9 cellular contexts compared by ENCODE assay signal in the genomic region with DNA sequence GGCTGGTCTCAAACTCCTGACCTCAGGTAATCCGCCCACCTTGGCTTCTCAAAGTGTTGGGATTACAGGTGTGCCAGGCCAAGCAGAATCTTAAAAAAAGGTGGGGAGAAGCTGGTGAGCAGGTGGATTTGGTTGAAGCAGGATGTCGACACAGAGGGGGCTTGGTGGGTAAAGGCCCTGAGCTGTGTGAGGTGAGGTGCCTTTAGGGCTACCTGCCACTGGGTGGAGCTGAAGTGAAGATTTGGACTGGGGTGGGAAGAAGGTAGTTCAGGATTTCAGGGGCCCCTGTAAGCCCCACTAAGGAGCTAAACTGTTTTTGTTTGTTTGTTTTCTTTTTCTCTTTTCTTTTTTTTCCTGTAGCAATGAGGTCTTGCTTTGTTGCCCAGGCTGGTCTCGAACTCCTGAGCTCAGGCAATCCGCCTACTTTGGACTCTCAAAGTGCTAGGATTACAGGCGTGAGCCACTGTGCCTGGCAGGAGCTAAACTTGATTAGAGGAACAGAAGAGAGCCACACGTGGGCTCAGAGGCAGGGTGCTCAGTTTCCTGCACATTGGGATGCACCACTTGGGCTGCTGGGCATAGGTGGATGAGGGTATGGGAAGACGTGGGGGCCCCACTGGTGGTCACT.
DNase-seq lines count a peak whose midpoint lies in the region; ATAC-seq and TF ChIP-seq lines count a peak whose summit lies in the region.
"Had no signal": no experiment of that assay in that cellular context is flagged by ENCODE, and none has a peak within 500 bp of the region (broad histone marks: within the 10 kb centered on the region; RNA-seq: fewer than 3 reads in every experiment).

No MANE protein-coding gene starts in this region.

- peaks cover 10% of the 10 kb centered on the region for H3K4me1 ChIP-seq in DND-41 (ENCODE audit: insufficient read depth, low read length)

- in situ Hi-C loops in ACHN (cut with HindIII; ENCODE audit: low pct_ligation_motif_present, low pct_unique_long_range_greater_than_20kb, low sequenced_read_pairs) = no loop called here

- H3K27ac ChIP-seq in DND-41 (ENCODE audit: low read length) = no peak overlapping the region

- no peak overlapping the region for H3K4me2 ChIP-seq in DND-41 (ENCODE audit: insufficient read depth, low read length)

- H3K9me3 ChIP-seq in DND-41 (ENCODE audit: insufficient read depth, low read length, severe bottlenecking) = no peaks in the 10 kb centered on the region

- H3K27me3 ChIP-seq in DND-41 (ENCODE audit: insufficient read depth, low read length, poor library complexity) = no peaks in the 10 kb centered on the region

- peaks cover 4% of the 10 kb centered on the region; the same call in 1 of the 2 replicates for H4K20me1 ChIP-seq in DND-41 (ENCODE audit: insufficient read depth, low read length)

- peak; percentile 73; the same call in 2 of the 3 replicates for ATAC-seq in DND-41 (ENCODE audit: insufficient read depth, low read depth)

- no peaks in the 10 kb centered on the region for H3K79me2 ChIP-seq in DND-41 (ENCODE audit: insufficient read depth, low read length)

- TF ChIP-seq CTCF in DND-41 (IDR thresholded peaks at IDR 0.05; ENCODE audit: borderline replicate concordance, extremely low read depth, low read length, poor library complexity, severe bottlenecking) = peak; percentile 69
- TF ChIP-seq CTCF in fibroblast of pulmonary artery (IDR thresholded peaks at IDR 0.05; ENCODE audit: low read length, missing control alignments) = peak; percentile 51

- H2AFZ ChIP-seq in DND-41 (ENCODE audit: low read depth, low read length) = no peak overlapping the region

- no peaks in the 10 kb centered on the region for H3K36me3 ChIP-seq in DND-41 (ENCODE audit: insufficient read depth, low read length)

- no peak overlapping the region for H3K9ac ChIP-seq in DND-41 (ENCODE audit: low read depth, low read length)

- no peak overlapping the region for H3K4me3 ChIP-seq in DND-41 (ENCODE audit: low read depth in 1 of 2, low read length in 2 of 2)
- H3K4me3 ChIP-seq in fibroblast of pulmonary artery (replicated peaks; ENCODE audit: low read depth, low read length) = no peak overlapping the region

- DNase-seq in ACHN (peak; percentile 18), DND-41 (peak; percentile 42), NCI-H774 (lab: John Stamatoyannopoulos, UW) (peak; percentile 8), fibroblast of pulmonary artery (ENCODE audit: low read depth) (no peak), T1000 (lab: John Stamatoyannopoulos, UW) (no peak), RPMI8226 (no peak), putamen (ENCODE audit: low spot score) (no peak)
- no peak for DNase-seq in activated effector memory CD4-positive, alpha-beta T cell treated with Interleukin-2 at 50 U/mL for 16 hours
- DNase-seq: NCI-H446 had no signal

Comparison
In these comparisons a context has a peak if more than half of its experiments do, and no peak if none do; other contexts are left out.
1. DNase-seq: peak in ACHN (single experiment), DND-41 (single experiment) and NCI-H774 (single experiment); none in fibroblast of pulmonary artery (single experiment), T1000 (single experiment), RPMI8226 (single experiment), activated effector memory CD4-positive, alpha-beta T cell treated with Interleukin-2 at 50 U/mL for 16 hours (single experiment) and putamen (single experiment).